1 cellular context compared by ENCODE assay signal in genomic region chr19:10166046-10166445, GRCh38.
TF ChIP-seq lines count a peak whose summit lies in the region.

No MANE protein-coding gene starts in this region.

TF ChIP-seq in GM12878, 131 proteins besides CTCF, POLR2A, EP300 and RAD21:
- no peak for TF ChIP-seq HDAC2 (IDR thresholded peaks at IDR 0.05)
- TF ChIP-seq USF2 (IDR thresholded peaks at IDR 0.05; ENCODE audit: borderline replicate concordance, low read depth, low read length) = no peak
- TF ChIP-seq, protein P1, sequence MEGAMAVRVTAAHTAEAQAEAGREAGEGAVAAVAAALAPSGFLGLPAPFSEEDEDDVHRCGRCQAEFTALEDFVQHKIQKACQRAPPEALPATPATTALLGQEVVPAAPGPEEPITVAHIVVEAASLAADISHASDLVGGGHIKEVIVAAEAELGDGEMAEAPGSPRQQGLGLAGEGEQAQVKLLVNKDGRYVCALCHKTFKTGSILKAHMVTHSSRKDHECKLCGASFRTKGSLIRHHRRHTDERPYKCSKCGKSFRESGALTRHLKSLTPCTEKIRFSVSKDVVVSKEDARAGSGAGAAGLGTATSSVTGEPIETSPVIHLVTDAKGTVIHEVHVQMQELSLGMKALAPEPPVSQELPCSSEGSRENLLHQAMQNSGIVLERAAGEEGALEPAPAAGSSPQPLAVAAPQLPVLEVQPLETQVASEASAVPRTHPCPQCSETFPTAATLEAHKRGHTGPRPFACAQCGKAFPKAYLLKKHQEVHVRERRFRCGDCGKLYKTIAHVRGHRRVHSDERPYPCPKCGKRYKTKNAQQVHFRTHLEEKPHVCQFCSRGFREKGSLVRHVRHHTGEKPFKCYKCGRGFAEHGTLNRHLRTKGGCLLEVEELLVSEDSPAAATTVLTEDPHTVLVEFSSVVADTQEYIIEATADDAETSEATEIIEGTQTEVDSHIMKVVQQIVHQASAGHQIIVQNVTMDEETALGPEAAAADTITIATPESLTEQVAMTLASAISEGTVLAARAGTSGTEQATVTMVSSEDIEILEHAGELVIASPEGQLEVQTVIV (IDR thresholded peaks at IDR 0.05; ENCODE audit: borderline replicate concordance, partially characterized antibody) = no peak
- TF ChIP-seq, protein P2, sequence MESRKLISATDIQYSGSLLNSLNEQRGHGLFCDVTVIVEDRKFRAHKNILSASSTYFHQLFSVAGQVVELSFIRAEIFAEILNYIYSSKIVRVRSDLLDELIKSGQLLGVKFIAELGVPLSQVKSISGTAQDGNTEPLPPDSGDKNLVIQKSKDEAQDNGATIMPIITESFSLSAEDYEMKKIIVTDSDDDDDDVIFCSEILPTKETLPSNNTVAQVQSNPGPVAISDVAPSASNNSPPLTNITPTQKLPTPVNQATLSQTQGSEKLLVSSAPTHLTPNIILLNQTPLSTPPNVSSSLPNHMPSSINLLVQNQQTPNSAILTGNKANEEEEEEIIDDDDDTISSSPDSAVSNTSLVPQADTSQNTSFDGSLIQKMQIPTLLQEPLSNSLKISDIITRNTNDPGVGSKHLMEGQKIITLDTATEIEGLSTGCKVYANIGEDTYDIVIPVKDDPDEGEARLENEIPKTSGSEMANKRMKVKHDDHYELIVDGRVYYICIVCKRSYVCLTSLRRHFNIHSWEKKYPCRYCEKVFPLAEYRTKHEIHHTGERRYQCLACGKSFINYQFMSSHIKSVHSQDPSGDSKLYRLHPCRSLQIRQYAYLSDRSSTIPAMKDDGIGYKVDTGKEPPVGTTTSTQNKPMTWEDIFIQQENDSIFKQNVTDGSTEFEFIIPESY (IDR thresholded peaks at IDR 0.05) = no peak
- TF ChIP-seq GABPA (IDR thresholded peaks at IDR 0.05; ENCODE audit: low read depth) = no peak
- TF ChIP-seq, protein P3, sequence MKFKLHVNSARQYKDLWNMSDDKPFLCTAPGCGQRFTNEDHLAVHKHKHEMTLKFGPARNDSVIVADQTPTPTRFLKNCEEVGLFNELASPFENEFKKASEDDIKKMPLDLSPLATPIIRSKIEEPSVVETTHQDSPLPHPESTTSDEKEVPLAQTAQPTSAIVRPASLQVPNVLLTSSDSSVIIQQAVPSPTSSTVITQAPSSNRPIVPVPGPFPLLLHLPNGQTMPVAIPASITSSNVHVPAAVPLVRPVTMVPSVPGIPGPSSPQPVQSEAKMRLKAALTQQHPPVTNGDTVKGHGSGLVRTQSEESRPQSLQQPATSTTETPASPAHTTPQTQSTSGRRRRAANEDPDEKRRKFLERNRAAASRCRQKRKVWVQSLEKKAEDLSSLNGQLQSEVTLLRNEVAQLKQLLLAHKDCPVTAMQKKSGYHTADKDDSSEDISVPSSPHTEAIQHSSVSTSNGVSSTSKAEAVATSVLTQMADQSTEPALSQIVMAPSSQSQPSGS (IDR thresholded peaks at IDR 0.05; ENCODE audit: low read length) = no peak
- TF ChIP-seq, protein P4, sequence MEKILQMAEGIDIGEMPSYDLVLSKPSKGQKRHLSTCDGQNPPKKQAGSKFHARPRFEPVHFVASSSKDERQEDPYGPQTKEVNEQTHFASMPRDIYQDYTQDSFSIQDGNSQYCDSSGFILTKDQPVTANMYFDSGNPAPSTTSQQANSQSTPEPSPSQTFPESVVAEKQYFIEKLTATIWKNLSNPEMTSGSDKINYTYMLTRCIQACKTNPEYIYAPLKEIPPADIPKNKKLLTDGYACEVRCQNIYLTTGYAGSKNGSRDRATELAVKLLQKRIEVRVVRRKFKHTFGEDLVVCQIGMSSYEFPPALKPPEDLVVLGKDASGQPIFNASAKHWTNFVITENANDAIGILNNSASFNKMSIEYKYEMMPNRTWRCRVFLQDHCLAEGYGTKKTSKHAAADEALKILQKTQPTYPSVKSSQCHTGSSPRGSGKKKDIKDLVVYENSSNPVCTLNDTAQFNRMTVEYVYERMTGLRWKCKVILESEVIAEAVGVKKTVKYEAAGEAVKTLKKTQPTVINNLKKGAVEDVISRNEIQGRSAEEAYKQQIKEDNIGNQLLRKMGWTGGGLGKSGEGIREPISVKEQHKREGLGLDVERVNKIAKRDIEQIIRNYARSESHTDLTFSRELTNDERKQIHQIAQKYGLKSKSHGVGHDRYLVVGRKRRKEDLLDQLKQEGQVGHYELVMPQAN (conservative IDR thresholded peaks at IDR 0.05) = no peak
- TF ChIP-seq, protein P5, sequence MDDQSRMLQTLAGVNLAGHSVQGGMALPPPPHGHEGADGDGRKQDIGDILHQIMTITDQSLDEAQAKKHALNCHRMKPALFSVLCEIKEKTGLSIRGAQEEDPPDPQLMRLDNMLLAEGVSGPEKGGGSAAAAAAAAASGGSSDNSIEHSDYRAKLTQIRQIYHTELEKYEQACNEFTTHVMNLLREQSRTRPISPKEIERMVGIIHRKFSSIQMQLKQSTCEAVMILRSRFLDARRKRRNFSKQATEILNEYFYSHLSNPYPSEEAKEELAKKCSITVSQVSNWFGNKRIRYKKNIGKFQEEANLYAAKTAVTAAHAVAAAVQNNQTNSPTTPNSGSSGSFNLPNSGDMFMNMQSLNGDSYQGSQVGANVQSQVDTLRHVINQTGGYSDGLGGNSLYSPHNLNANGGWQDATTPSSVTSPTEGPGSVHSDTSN (IDR thresholded peaks at IDR 0.05; ENCODE audit: insufficient replicate concordance, low read depth, low read length) = no peak
- no peak for TF ChIP-seq SREBF1 (IDR thresholded peaks at IDR 0.05; ENCODE audit: low read length)
- TF ChIP-seq MXI1 (IDR thresholded peaks at IDR 0.05; ENCODE audit: low read depth, low read length) = no peak
- TF ChIP-seq SRF (IDR thresholded peaks at IDR 0.05; ENCODE audit: low read depth in 2 of 2, low read length in 2 of 2) = no peak
- TF ChIP-seq LARP7 (IDR thresholded peaks at IDR 0.05) = no peak
